25 cellular contexts compared by ENCODE assay signal in the genomic region with DNA sequence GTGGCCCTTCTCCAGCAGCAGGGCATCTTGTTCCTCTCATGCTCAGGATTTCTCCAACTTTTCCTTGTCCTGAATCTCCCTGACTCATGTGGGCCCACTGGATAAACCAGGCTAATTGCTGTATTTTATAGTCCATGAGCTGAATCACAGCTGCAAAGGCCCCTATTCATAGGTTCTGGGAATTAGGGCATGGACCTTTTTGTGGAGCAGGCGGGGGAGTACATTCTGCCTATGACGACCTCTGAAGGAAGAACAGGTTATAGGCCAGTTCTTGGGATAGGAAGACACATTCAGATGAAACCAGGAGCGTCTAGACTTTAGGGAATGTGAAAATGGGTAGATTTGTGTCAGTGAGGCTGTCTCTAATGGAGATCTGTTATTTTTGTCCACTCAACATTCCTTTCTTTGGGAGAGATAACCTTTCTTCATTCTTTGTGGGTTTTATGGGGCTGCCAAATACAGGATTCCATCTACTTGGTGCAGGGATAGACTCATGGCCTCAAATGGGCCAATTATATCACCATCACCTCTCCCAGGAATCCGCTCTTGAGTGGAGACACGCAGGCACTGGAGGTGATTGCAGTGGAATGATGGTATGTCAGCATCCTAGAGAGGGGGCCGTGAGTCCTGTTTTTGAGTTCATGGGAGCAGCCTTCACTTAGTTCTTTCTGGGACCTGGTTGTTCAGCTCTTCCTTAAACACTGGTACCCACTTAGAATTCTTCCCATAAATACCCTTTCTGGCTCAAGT. TPM values are rescaled to one million over a fixed set of nuclear protein-coding genes. Genes with fewer than 3 reads are reported as not detected.
"Had no signal": no experiment of that assay in that cellular context is flagged by ENCODE, and none has a peak within 500 bp of the region (broad histone marks: within the 10 kb centered on the region; RNA-seq: fewer than 3 reads in every experiment).

No MANE protein-coding gene starts in this region.

- DNase-seq: Kasumi-1, MM.1S, NCI-H1092 treated with DMSO at 0.1 percent for 48 hours, NCI-H1436 treated with DMSO at 0.1 percent for 48 hours, NCI-H1694, NCI-H187 treated with DMSO at 0.1 percent for 48 hours, NCI-H2081, NCI-H2107, NCI-H446, NCI-H510A, NCI-H524 treated with DMSO at 0.1 percent for 48 hours, NCI-H69, NCI-H774, Right ventricle myocardium superior, RPMI8226, SIG-M5 had no signal

- H3K36me3 ChIP-seq: SJSA1 had no signal

- H3K9me3 ChIP-seq: SJSA1 had no signal

- H3K4me2 ChIP-seq: KMS-11 had no signal

- H3K27ac ChIP-seq: HL-60, KMS-11, SJSA1, SK-N-MC had no signal

- H3K36me3 Mint-ChIP-seq: IgD-negative memory B cell had no signal

- H3K4me3 Mint-ChIP-seq: IgD-negative memory B cell had no signal

- FAIRE-seq: HTR-8/SVneo, K562, RCC 7860 had no signal

- H3K9me3 Mint-ChIP-seq: IgD-negative memory B cell had no signal

- ATAC-seq: K562 had no signal

- H3K4me3 ChIP-seq: K562, SJSA1, SK-N-MC had no signal

- H3K27me3 ChIP-seq: SJSA1 had no signal

- H3K9ac ChIP-seq: KMS-11 had no signal

- H3K4me1 ChIP-seq: SJSA1 had no signal

RNA-seq across cellular contexts. Expression of a gene that starts 45.1 kb away (rescaled TPM):
- total RNA-seq: K562, M059J, Right ventricle myocardium superior, SJSA1 had no signal
- polyA plus RNA-seq: IgD-negative memory B cell, K562 had no signal
